In the genomic region with DNA sequence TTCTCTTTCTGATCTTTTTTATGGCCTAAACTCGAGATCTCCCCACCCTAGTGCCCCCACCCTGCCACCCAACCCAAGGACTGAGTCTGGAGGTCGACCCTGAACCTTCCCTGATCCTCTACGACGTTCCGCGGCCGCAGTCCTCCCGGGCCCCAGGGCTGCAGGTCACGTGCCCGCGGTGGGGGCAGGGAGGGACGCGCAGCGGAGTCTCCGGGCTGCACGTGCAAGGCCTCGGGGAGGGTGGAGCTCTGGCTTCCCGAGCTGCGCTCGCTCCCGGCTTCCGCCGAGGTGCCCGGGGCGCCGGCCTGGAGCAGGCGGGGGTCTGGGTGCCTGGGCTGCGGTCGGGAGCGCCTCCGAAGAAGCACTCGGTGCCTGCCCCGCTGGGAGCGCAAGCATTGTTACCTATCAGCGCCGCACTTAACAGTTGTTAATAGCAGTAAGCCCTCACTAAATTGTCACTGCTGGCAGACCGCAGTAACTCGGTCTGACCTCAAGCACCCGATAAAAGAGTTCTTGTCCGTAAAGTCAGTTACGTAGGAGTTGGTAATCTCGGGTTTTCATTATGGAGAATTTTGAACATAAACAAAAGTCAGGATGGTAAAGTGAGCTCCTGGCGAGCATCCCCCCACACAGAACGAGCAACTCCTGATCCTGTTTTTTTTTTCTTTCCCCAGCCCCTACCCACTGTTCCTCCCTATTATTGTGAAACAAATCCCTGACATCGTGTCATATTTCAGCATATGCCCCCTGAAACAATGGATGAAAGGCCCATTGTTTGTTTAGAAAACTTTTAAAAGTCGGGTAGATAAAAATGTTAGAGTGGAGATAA, we compare ENCODE assay signal across 8 cellular contexts.
A peak's percentile ranks its signal among the peaks of the same experiment; 100 is the strongest.
DNase-seq lines count a peak whose midpoint lies in the region; ATAC-seq, FAIRE-seq and TF ChIP-seq lines count a peak whose summit lies in the region.

No MANE protein-coding gene starts in this region.

- H3K4me1 Mint-ChIP-seq in GM23338 = peaks cover 18% of the 10 kb centered on the region

- H3K27ac Mint-ChIP-seq in GM23338 = peak overlapping the region; percentile 86; the same call in 1 of the 2 replicates

- DNase-seq in D721Med (ENCODE audit: insufficient read length, low spot score) (peak; percentile 32), GM23338 (ENCODE audit: low spot score) (peak; percentile 96), NCI-H1105 (lab: John Stamatoyannopoulos, UW) (peak; percentile 84), T-helper 1 cell (peak; percentile 58 to 83 (median 71)), adrenal gland (peak; percentile 94 to 96 (median 95)), heart left ventricle (peak; percentile 93 to 97 (median 95)), thyroid gland (peak; percentile 96)

- H3K36me3 ChIP-seq in GM23338 (ENCODE audit: insufficient read depth) = no peaks in the 10 kb centered on the region
- no peaks in the 10 kb centered on the region for H3K36me3 ChIP-seq in adrenal gland (replicated peaks in 1 of 2)
- no peaks in the 10 kb centered on the region for H3K36me3 ChIP-seq in heart left ventricle
- no peaks in the 10 kb centered on the region for H3K36me3 ChIP-seq in parathyroid adenoma (ENCODE audit: control insufficient read depth, insufficient read depth, low read length)
- no peaks in the 10 kb centered on the region for H3K36me3 ChIP-seq in thyroid gland

- peaks cover 12% of the 10 kb centered on the region for H3F3A ChIP-seq in GM23338 (replicated peaks; ENCODE audit: low read depth)

- TF ChIP-seq CTCF in D721Med (IDR thresholded peaks at IDR 0.05; ENCODE audit: insufficient read depth, missing control alignments) (no peak), GM23338 (conservative IDR thresholded peaks at IDR 0.05; ENCODE audit: low read depth in 2 of 2) (no peak), adrenal gland (IDR thresholded peaks at IDR 0.05) (peak in 1 of 6 experiments; percentile 5), heart left ventricle (IDR thresholded peaks at IDR 0.05) (no peak), parathyroid adenoma (IDR thresholded peaks at IDR 0.05) (no peak), thyroid gland (IDR thresholded peaks at IDR 0.05) (peak in 1 of 6 experiments; percentile 7)

- peak overlapping the region; percentile 99 for H3K27ac ChIP-seq in GM23338 (ENCODE audit: low read depth)
- H3K27ac ChIP-seq in adrenal gland = peak overlapping the region; percentile 85 to 99 (median 98)
- peak overlapping the region; percentile 90 to 99 (median 97) for H3K27ac ChIP-seq in heart left ventricle
- peak overlapping the region; percentile 93 for H3K27ac ChIP-seq in parathyroid adenoma
- peak overlapping the region; percentile 98 to 99 (median 99) for H3K27ac ChIP-seq in thyroid gland

- H3K36me3 Mint-ChIP-seq in GM23338 (ENCODE audit: low read depth) = peaks cover 3% of the 10 kb centered on the region; the same call in 1 of the 3 replicates

- H3K27me3 Mint-ChIP-seq in GM23338 (ENCODE audit: insufficient read depth, low read depth, poor library complexity) = peaks cover 13% of the 10 kb centered on the region

- H3K79me2 ChIP-seq in GM23338 (replicated peaks; ENCODE audit: insufficient read depth) (no peaks in the 10 kb centered on the region), parathyroid adenoma (no peaks in the 10 kb centered on the region)

- H3K9ac ChIP-seq in parathyroid adenoma = peak overlapping the region; percentile 61

- no peaks in the 10 kb centered on the region for H3K9me2 ChIP-seq in GM23338 (ENCODE audit: insufficient read depth)

- TF ChIP-seq POLR2A in adrenal gland (IDR thresholded peaks at IDR 0.05) (peak; percentile 64 to 91), heart left ventricle (IDR thresholded peaks at IDR 0.05) (peak in 1 of 2 donors; percentile 51), thyroid gland (IDR thresholded peaks at IDR 0.05) (peak in 1 of 2 donors; percentile 85)

- H2AFZ ChIP-seq in GM23338 (peak overlapping the region; percentile 96), parathyroid adenoma (peak overlapping the region; percentile 91)

- peak overlapping the region; percentile 83 for H3K4me3 ChIP-seq in GM23338
- peak overlapping the region in 3 of 4 donors; percentile 44 to 78 (median 73) for H3K4me3 ChIP-seq in adrenal gland
- H3K4me3 ChIP-seq in heart left ventricle = peak overlapping the region; percentile 53 to 93 (median 80)
- peak overlapping the region; percentile 80 for H3K4me3 ChIP-seq in parathyroid adenoma (ENCODE audit: low read depth, low read length)
- peak overlapping the region; percentile 10 to 77 (median 38) for H3K4me3 ChIP-seq in thyroid gland (replicated peaks in 1 of 3)

- WGBS in adrenal gland, 4 donors = 3 to 21% (median 3%) methylated on average over 7 to 46 of the region's 46 CpGs
- WGBS in heart left ventricle, 4 donors = 5 to 11% (median 5%) methylated on average over 24 to 46 of the region's 46 CpGs
- 13 to 21% methylated on average over 12 to 17 of the region's 46 CpGs for WGBS in thyroid gland, 2 donors

- peak overlapping the region; percentile 75 for H3K4me2 ChIP-seq in GM23338
- peak overlapping the region; percentile 77 for H3K4me2 ChIP-seq in parathyroid adenoma (ENCODE audit: low read length)

- H3K4me3 Mint-ChIP-seq in GM23338 = peak overlapping the region; percentile 72

- H4K20me1 ChIP-seq in GM23338 (replicated peaks; ENCODE audit: insufficient read depth) = no peaks in the 10 kb centered on the region

- H3K4me1 ChIP-seq in GM23338 (ENCODE audit: insufficient read depth) = peaks cover 13% of the 10 kb centered on the region
- H3K4me1 ChIP-seq in adrenal gland (replicated peaks in 1 of 2) = peaks cover 8 to 14% of the 10 kb centered on the region in 2 donors
- peaks cover 0 to 25% (median 10%) of the 10 kb centered on the region in 12 donors for H3K4me1 ChIP-seq in heart left ventricle
- H3K4me1 ChIP-seq in parathyroid adenoma = no peaks in the 10 kb centered on the region
- peaks cover 10 to 20% of the 10 kb centered on the region in 2 donors for H3K4me1 ChIP-seq in thyroid gland

- H3K27me3 ChIP-seq in GM23338 (ENCODE audit: insufficient read depth) = peaks cover 8% of the 10 kb centered on the region; the same call in 1 of the 2 replicates
- H3K27me3 ChIP-seq in adrenal gland = no peaks in the 10 kb centered on the region
- no peaks in the 10 kb centered on the region for H3K27me3 ChIP-seq in heart left ventricle
- H3K27me3 ChIP-seq in parathyroid adenoma (ENCODE audit: control insufficient read depth, insufficient read depth, low read length) = no peaks in the 10 kb centered on the region
- no peaks in the 10 kb centered on the region for H3K27me3 ChIP-seq in thyroid gland

- intact Hi-C loops in adrenal gland (cut with DNase I) = loop anchor here in 1 of 2 donors (5.0 kb wide), 1 partner anchor 70 kb away; a partner anchor contains a TSS
- intact Hi-C loops in heart left ventricle (cut with DNase I) = loop anchor here in 9 of 10 donors (1.0 to 10.0 kb wide), 7 partner anchors 26 to 502 kb away; a partner anchor contains a TSS
- intact Hi-C loops in thyroid gland (cut with DNase I) = loop anchor here (5.0 kb wide), 2 partner anchors 70 kb away; a partner anchor contains a TSS

- ATAC-seq in GM23338 = peak; percentile 79
- peak; percentile 87 to 97 (median 96) for ATAC-seq in heart left ventricle

- no peaks in the 10 kb centered on the region for H3K9me3 ChIP-seq in adrenal gland (replicated peaks in 1 of 3)
- H3K9me3 ChIP-seq in heart left ventricle = no peaks in the 10 kb centered on the region
- no peaks in the 10 kb centered on the region for H3K9me3 ChIP-seq in parathyroid adenoma (ENCODE audit: control insufficient read depth, low read length)
- no peaks in the 10 kb centered on the region for H3K9me3 ChIP-seq in thyroid gland

- H3K9me3 Mint-ChIP-seq in GM23338 = no peaks in the 10 kb centered on the region; the same call in 2 of the 3 replicates

- FAIRE-seq in D721Med (lab: Jason Lieb, UNC) = no peak

TF ChIP-seq in GM23338, 12 proteins besides CTCF, POLR2A, EP300 and RAD21 (continues in another document):
- TF ChIP-seq POLR2AphosphoS5 (IDR thresholded peaks at IDR 0.05; ENCODE audit: low read depth) (peak; percentile 75), ZNF114 (CRISPR knock-in tag; IDR thresholded peaks at IDR 0.05) (no peak), CREB1 (CRISPR knock-in tag; IDR thresholded peaks at IDR 0.05; ENCODE audit: low read depth) (peak; percentile 62; the same call in 1 of the 2 replicates), ZNF331 (CRISPR knock-in tag; IDR thresholded peaks at IDR 0.05; ENCODE audit: low read depth) (no peak), EZH2 (IDR thresholded peaks at IDR 0.05; ENCODE audit: low read depth, unreplicated experiment) (no peak)

Comparison
In these comparisons a context has a peak if more than half of its experiments do, and no peak if none do; other contexts are left out.
1. Peak in every context shown above with its lines: DNase-seq, ATAC-seq, H3K4me3 ChIP-seq and H3K27ac ChIP-seq.
2. DNase-seq: peak in every context shown above with its lines; median percentile 96 in GM23338; 96 in thyroid gland; 95 in adrenal gland; 95 in heart left ventricle; 84 in NCI-H1105; 71 in T-helper 1 cell; 32 in D721Med.